1 cellular context compared by ENCODE assay signal in genomic region chr22:19759994-19760651, GRCh38.
TF ChIP-seq lines count a peak whose summit lies in the region.

No MANE protein-coding gene starts in this region.

TF ChIP-seq in HepG2, 621 proteins besides CTCF, POLR2A, EP300 and RAD21:
- TF ChIP-seq EZH2 (conservative IDR thresholded peaks at IDR 0.05; ENCODE audit: low read depth, low read length), result peak; percentile 70; the same call in 1 of the 2 replicates
- TF ChIP-seq CBX2 (IDR thresholded peaks at IDR 0.05; ENCODE audit: low read depth, low read length), result 0 out of 2 replicates have a peak, but pooled peaks have one; percentile 52
- TF ChIP-seq CBX2 (CRISPR knock-in tag; IDR thresholded peaks at IDR 0.05; ENCODE audit: low read depth), result no peak
- no peak for TF ChIP-seq ZNF564 (CRISPR knock-in tag; IDR thresholded peaks at IDR 0.05)
